Comparison of ENCODE assay signal across 8 cellular contexts in the genomic region with DNA sequence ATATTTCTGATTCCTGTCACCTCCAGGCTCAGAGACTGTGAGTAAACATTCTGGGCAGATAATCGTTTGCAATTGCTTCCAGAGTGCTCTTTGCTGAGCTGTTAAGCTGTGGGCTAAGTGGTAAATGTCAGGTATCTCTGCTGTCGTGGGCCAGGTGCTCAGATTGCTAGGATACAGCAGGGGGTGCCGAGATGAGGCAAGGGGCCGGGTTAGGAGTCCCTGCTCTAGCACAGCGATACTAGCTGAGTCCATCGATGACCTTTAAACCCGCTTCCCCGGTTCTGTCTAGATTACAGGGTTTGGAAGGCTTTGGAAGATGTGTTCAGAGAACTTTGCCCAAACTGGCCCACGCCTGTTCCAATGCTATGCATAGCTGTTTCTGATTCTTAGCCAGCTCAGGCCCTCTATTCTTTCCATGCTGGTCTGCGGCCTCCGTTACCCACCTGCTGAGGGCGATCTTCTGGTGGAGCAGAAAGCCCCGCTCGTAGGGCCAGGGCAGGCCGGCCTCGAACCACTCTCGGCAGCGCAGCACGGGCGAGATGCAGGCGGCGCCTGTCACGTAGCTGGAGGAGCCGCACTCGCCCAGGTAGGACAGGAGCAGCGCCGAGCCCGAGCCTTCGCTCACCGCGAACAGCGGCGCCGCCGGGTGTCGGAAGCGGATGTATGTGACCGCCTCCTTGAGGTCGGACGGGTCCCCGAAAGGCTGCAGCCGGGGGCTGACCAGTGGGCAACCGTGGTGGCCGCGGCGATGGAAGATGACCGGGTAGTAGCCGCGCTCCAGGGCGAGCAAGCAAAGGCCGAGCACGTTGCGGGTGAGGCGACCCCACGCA. TPM values are rescaled to one million over a fixed set of nuclear protein-coding genes. Genes with fewer than 3 reads are reported as not detected.
DNase-seq lines count a peak whose midpoint lies in the region; ATAC-seq and TF ChIP-seq lines count a peak whose summit lies in the region.

No MANE protein-coding gene starts in this region.

- H3K27me3 Mint-ChIP-seq in mesothelial cell of epicardium (ENCODE audit: low read depth) = peaks cover 39% of the 10 kb centered on the region

- H3K27ac Mint-ChIP-seq in mesothelial cell of epicardium = no peak overlapping the region

- 32 to 61% methylated on average over 15 to 37 of the region's 55 CpGs for WGBS in testis, 2 donors

- no peaks in the 10 kb centered on the region for H3K9me3 Mint-ChIP-seq in mesothelial cell of epicardium

- TF ChIP-seq CTCF in WERI-Rb-1 (IDR thresholded peaks at IDR 0.05; ENCODE audit: low read depth, low read length) = peak; percentile 31; the same call in 1 of the 2 replicates
- TF ChIP-seq CTCF in mesothelial cell of epicardium (IDR thresholded peaks at IDR 0.05; ENCODE audit: unreplicated experiment) = no peak
- TF ChIP-seq CTCF in testis (IDR thresholded peaks at IDR 0.05) = no peak

- peaks cover 1% of the 10 kb centered on the region for H3K36me3 Mint-ChIP-seq in mesothelial cell of epicardium

- H3K36me3 ChIP-seq in WERI-Rb-1 = peaks cover 3% of the 10 kb centered on the region; the same call in 1 of the 2 replicates
- H3K36me3 ChIP-seq in duodenal mucosa (ENCODE audit: control insufficient read depth in 1 of 2, insufficient read depth in 2 of 2, low read length in 2 of 2) = peaks cover 16 to 18% of the 10 kb centered on the region in 2 donors
- no peaks in the 10 kb centered on the region for H3K36me3 ChIP-seq in testis (ENCODE audit: low read depth, missing control alignments)

- H3K4me3 Mint-ChIP-seq in mesothelial cell of epicardium = peak overlapping the region; percentile 69

- peak; percentile 18 for ATAC-seq in GM18867 (IDR thresholded peaks at IDR 0.05; ENCODE audit: unreplicated experiment)
- ATAC-seq in GM19023 (IDR thresholded peaks at IDR 0.05; ENCODE audit: unreplicated experiment) = no peak

- DNase-seq in NCI-H1417 (lab: John Stamatoyannopoulos, UW) (peak; percentile 82 to 96 (median 86)), WERI-Rb-1 (peak; percentile 72), mesothelial cell of epicardium (ENCODE audit: low spot score in 2 of 2, unreplicated experiment in 2 of 2) (peak in 1 of 2 experiments; percentile 49), testis (peak; percentile 26), GM19240 (ENCODE audit: insufficient read length, low spot score) (no peak)

- H3K4me3 ChIP-seq in WERI-Rb-1 (ENCODE audit: low read depth, low read length) = peak overlapping the region; percentile 56
- H3K4me3 ChIP-seq in duodenal mucosa (ENCODE audit: low read depth in 1 of 2, low read length in 2 of 2) = peak overlapping the region; percentile 73 to 86
- peak overlapping the region; percentile 71 to 82 for H3K4me3 ChIP-seq in testis

- peaks cover 23% of the 10 kb centered on the region for H3K4me1 Mint-ChIP-seq in mesothelial cell of epicardium

- H3K27me3 ChIP-seq in WERI-Rb-1 (ENCODE audit: insufficient read depth, low read depth, severe bottlenecking) (no peaks in the 10 kb centered on the region), duodenal mucosa (ENCODE audit: control insufficient read depth in 1 of 2, insufficient read depth in 2 of 2, low read length in 2 of 2) (no peaks in the 10 kb centered on the region), testis (no peaks in the 10 kb centered on the region)

- H3K4me1 ChIP-seq in duodenal mucosa (ENCODE audit: control insufficient read depth in 1 of 2, insufficient read depth in 2 of 2, low read length in 2 of 2) = peaks cover 23 to 63% of the 10 kb centered on the region in 2 donors
- peaks cover 6% of the 10 kb centered on the region for H3K4me1 ChIP-seq in testis

- TF ChIP-seq POLR2A in testis (IDR thresholded peaks at IDR 0.05) = no peak

- H3K9me3 ChIP-seq in WERI-Rb-1 (ENCODE audit: severe bottlenecking) (no peaks in the 10 kb centered on the region), duodenal mucosa (ENCODE audit: control insufficient read depth in 1 of 2, low read length in 2 of 2) (no peaks in the 10 kb centered on the region), testis (no peaks in the 10 kb centered on the region)

- intact Hi-C loops in testis (cut with DNase I; ENCODE audit: low total_unique reads) = no loop called here

- H3K9ac ChIP-seq in duodenal mucosa (ENCODE audit: low read depth in 1 of 2, low read length in 2 of 2) = peak overlapping the region; percentile 55 to 79

- H3K27ac ChIP-seq in WERI-Rb-1 (peak overlapping the region; percentile 68), duodenal mucosa (ENCODE audit: low read depth, low read length) (peak overlapping the region; percentile 73), testis (peak overlapping the region; percentile 52 to 90)

RNA-seq across cellular contexts. Expression of gene ABHD15, which starts 1.0 kb away (rescaled TPM):
- total RNA-seq in mesothelial cell of epicardium = 5.2 to 6.1 TPM (median 5.7 TPM) in 3 replicates
- 1 to 10 TPM; 5.7 to 7.1 TPM for total RNA-seq in testis
- polyA plus RNA-seq in testis (ENCODE audit: insufficient read depth, low read depth, low replicate concordance) = 4.5 TPM

RNA-seq across cellular contexts. Expression of gene TP53I13, which starts 2.6 kb away (rescaled TPM):
- total RNA-seq in mesothelial cell of epicardium = 29.9 to 31.2 TPM (median 30.2 TPM) in 3 replicates
- total RNA-seq in testis = 10 to 100 TPM; 72.3 to 89.6 TPM
- 86.3 TPM for polyA plus RNA-seq in testis (ENCODE audit: insufficient read depth, low read depth, low replicate concordance)

RNA-seq across cellular contexts. Expression of gene GIT1, which starts 23.6 kb away (rescaled TPM):
- total RNA-seq in mesothelial cell of epicardium = 99.0 to 110 TPM (median 108 TPM) in 3 replicates
- total RNA-seq in testis = 100 to 1,000 TPM; 156 to 169 TPM
- 220 TPM for polyA plus RNA-seq in testis (ENCODE audit: insufficient read depth, low read depth, low replicate concordance)

RNA-seq across cellular contexts. Expression of gene ANKRD13B, which starts 27.1 kb away (rescaled TPM):
- total RNA-seq in mesothelial cell of epicardium = 51.7 to 52.7 TPM (median 52.6 TPM) in 3 replicates
- total RNA-seq in testis = 10 to 100 TPM; 48.8 to 59.8 TPM
- 32.8 TPM for polyA plus RNA-seq in testis (ENCODE audit: insufficient read depth, low read depth, low replicate concordance)

RNA-seq across cellular contexts. Expression of gene CORO6, which starts 56.9 kb away (rescaled TPM):
- total RNA-seq in mesothelial cell of epicardium = 3.4 to 3.8 TPM (median 3.4 TPM) in 3 replicates
- total RNA-seq in testis = 10 to 100 TPM; 11.7 to 15.5 TPM
- 6.3 TPM for polyA plus RNA-seq in testis (ENCODE audit: insufficient read depth, low read depth, low replicate concordance)
